ENCODE assay signal across 1 cellular context in genomic region chr19:13840751-13841338, GRCh38.
TF ChIP-seq lines count a peak whose summit lies in the region.

No MANE protein-coding gene starts in this region.

TF ChIP-seq in K562, 482 proteins besides CTCF, POLR2A, EP300 and RAD21 (continued from another document):
- TF ChIP-seq ATF6 (CRISPR knock-in tag; IDR thresholded peaks at IDR 0.05), result 0 out of 2 replicates have a peak, but pooled peaks have one; percentile 58
- no peak for TF ChIP-seq MCM3 (IDR thresholded peaks at IDR 0.05)
- TF ChIP-seq ZNF263 (CRISPR knock-in tag; IDR thresholded peaks at IDR 0.05; ENCODE audit: borderline replicate concordance), result 0 out of 2 replicates have a peak, but pooled peaks have one; percentile 12
- TF ChIP-seq CBX8 (IDR thresholded peaks at IDR 0.05; ENCODE audit: borderline replicate concordance, extremely low read depth, low read depth, low read length, poor library complexity, severe bottlenecking), result no peak
- no peak for TF ChIP-seq TARDBP (IDR thresholded peaks at IDR 0.05)
- no peak for TF ChIP-seq MBD1 (CRISPR knock-in tag; IDR thresholded peaks at IDR 0.05)
- TF ChIP-seq ETV5 (CRISPR knock-in tag; IDR thresholded peaks at IDR 0.05; ENCODE audit: low read depth), result peak; percentile 49; the same call in 1 of the 2 replicates
- no peak for TF ChIP-seq RBM15 (IDR thresholded peaks at IDR 0.05; ENCODE audit: insufficient read depth, low read length)
- 0 out of 2 replicates have a peak, but pooled peaks have one; percentile 6 for TF ChIP-seq SMARCA4 (IDR thresholded peaks at IDR 0.05)
- no peak for TF ChIP-seq PREB (CRISPR knock-in tag; IDR thresholded peaks at IDR 0.05)
- no peak for TF ChIP-seq ZNF830 (CRISPR knock-in tag; IDR thresholded peaks at IDR 0.05)
- TF ChIP-seq ZBTB2 (IDR thresholded peaks at IDR 0.05), result no peak
- TF ChIP-seq CUX1 (CRISPR knock-in tag; IDR thresholded peaks at IDR 0.05), result no peak
- TF ChIP-seq TRIM25 (IDR thresholded peaks at IDR 0.05; ENCODE audit: borderline replicate concordance), result no peak
- TF ChIP-seq KAT7 (CRISPR knock-in tag; IDR thresholded peaks at IDR 0.05; ENCODE audit: borderline replicate concordance), result peak; percentile 52; the same call in 1 of the 2 replicates
- no peak for TF ChIP-seq ASH1L (IDR thresholded peaks at IDR 0.05; ENCODE audit: borderline replicate concordance, low read depth, partially characterized antibody)
- TF ChIP-seq CC2D1A (IDR thresholded peaks at IDR 0.05), result no peak
- no peak for TF ChIP-seq CAMTA2 (CRISPR knock-in tag; conservative IDR thresholded peaks at IDR 0.05)
- no peak for TF ChIP-seq ARID3B (CRISPR knock-in tag; IDR thresholded peaks at IDR 0.05; ENCODE audit: borderline replicate concordance)
- no peak for TF ChIP-seq ZNF121 (CRISPR knock-in tag; conservative IDR thresholded peaks at IDR 0.05)
- no peak for TF ChIP-seq GABPA (tag; conservative IDR thresholded peaks at IDR 0.05; ENCODE audit: low read depth)
- TF ChIP-seq EWSR1 (IDR thresholded peaks at IDR 0.05; ENCODE audit: borderline replicate concordance, low read depth, partially characterized antibody), result no peak
- TF ChIP-seq GTF2F1 (IDR thresholded peaks at IDR 0.05; ENCODE audit: low read depth, low read length), result no peak
- no peak for TF ChIP-seq HDAC1 (IDR thresholded peaks at IDR 0.05)
- no peak for TF ChIP-seq RUNX1 (IDR thresholded peaks at IDR 0.05; ENCODE audit: low read depth)
- TF ChIP-seq CHD2 (IDR thresholded peaks at IDR 0.05; ENCODE audit: low read depth, low read length), result 0 out of 2 replicates have a peak, but pooled peaks have one; percentile 13
- peak; percentile 52; the same call in 1 of the 2 replicates for TF ChIP-seq ZNF384 (IDR thresholded peaks at IDR 0.05; ENCODE audit: low read depth, low read length)
- no peak for TF ChIP-seq SOX6 (IDR thresholded peaks at IDR 0.05)
- TF ChIP-seq GABPB1 (CRISPR knock-in tag; IDR thresholded peaks at IDR 0.05), result 0 out of 2 replicates have a peak, but pooled peaks have one; percentile 27
- TF ChIP-seq PHF8 (IDR thresholded peaks at IDR 0.05; ENCODE audit: borderline replicate concordance, low read length), result 0 out of 2 replicates have a peak, but pooled peaks have one; percentile 0
- no peak for TF ChIP-seq SRSF9 (IDR thresholded peaks at IDR 0.05; ENCODE audit: borderline replicate concordance, low read depth, low read length)
- TF ChIP-seq RBM22 (IDR thresholded peaks at IDR 0.05; ENCODE audit: low read depth, low read length, poor library complexity, severe bottlenecking), result no peak
- TF ChIP-seq MIER1 (IDR thresholded peaks at IDR 0.05; ENCODE audit: low read depth), result no peak
- TF ChIP-seq ZNF311 (CRISPR knock-in tag; IDR thresholded peaks at IDR 0.05), result no peak
- TF ChIP-seq PPARD (CRISPR knock-in tag; IDR thresholded peaks at IDR 0.05), result no peak
- no peak for TF ChIP-seq SP2 (IDR thresholded peaks at IDR 0.05; ENCODE audit: extremely low read depth, low read depth, low read length, poor library complexity, severe bottlenecking)
- TF ChIP-seq PRMT5 (CRISPR knock-in tag; IDR thresholded peaks at IDR 0.05), result no peak
- no peak for TF ChIP-seq FUS (optimal IDR thresholded peaks at IDR 0.05; ENCODE audit: low read depth, low read length)
- TF ChIP-seq BHLHE40 (IDR thresholded peaks at IDR 0.05; ENCODE audit: low read length), result no peak
- peak; percentile 0 for TF ChIP-seq PCBP1 (IDR thresholded peaks at IDR 0.05; ENCODE audit: low read depth, low read length, poor library complexity, severe bottlenecking)
